ENCODE assay signal across 1 cellular context in the genomic region with DNA sequence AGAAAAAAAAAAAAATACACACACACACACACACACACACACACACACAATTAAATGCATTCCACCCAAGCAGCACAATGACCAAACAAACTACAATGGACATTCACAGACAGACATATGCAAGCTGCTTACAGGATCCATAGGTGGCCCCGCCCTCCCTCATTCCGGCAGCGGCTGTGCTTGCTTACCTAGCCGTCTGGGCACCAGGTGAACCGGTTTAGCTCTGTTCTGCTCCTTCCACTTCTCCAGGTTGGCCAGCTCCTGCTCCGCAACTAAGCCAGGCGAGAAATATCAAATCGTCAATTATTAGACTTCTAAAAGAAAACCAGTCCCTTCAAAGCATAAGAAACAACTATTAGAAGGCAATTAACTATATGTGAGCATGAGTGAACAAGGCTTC.
TF ChIP-seq lines count a peak whose summit lies in the region.

No MANE protein-coding gene starts in this region.

TF ChIP-seq in WTC11, 78 proteins besides CTCF, POLR2A, EP300 and RAD21 (continued from another document):
- TF ChIP-seq, protein P1, sequence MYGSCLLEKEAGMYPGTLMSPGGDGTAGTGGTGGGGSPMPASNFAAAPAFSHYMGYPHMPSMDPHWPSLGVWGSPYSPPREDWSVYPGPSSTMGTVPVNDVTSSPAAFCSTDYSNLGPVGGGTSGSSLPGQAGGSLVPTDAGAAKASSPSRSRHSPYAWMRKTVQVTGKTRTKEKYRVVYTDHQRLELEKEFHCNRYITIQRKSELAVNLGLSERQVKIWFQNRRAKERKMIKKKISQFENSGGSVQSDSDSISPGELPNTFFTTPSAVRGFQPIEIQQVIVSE (CRISPR knock-in tag; IDR thresholded peaks at IDR 0.05; ENCODE audit: borderline replicate concordance), result no peak
- TF ChIP-seq, protein P2, sequence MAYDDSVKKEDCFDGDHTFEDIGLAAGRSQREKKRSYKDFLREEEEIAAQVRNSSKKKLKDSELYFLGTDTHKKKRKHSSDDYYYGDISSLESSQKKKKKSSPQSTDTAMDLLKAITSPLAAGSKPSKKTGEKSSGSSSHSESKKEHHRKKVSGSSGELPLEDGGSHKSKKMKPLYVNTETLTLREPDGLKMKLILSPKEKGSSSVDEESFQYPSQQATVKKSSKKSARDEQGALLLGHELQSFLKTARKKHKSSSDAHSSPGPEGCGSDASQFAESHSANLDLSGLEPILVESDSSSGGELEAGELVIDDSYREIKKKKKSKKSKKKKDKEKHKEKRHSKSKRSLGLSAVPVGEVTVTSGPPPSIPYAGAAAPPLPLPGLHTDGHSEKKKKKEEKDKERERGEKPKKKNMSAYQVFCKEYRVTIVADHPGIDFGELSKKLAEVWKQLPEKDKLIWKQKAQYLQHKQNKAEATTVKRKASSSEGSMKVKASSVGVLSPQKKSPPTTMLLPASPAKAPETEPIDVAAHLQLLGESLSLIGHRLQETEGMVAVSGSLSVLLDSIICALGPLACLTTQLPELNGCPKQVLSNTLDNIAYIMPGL (CRISPR knock-in tag; IDR thresholded peaks at IDR 0.05), result no peak
- TF ChIP-seq, protein P3, sequence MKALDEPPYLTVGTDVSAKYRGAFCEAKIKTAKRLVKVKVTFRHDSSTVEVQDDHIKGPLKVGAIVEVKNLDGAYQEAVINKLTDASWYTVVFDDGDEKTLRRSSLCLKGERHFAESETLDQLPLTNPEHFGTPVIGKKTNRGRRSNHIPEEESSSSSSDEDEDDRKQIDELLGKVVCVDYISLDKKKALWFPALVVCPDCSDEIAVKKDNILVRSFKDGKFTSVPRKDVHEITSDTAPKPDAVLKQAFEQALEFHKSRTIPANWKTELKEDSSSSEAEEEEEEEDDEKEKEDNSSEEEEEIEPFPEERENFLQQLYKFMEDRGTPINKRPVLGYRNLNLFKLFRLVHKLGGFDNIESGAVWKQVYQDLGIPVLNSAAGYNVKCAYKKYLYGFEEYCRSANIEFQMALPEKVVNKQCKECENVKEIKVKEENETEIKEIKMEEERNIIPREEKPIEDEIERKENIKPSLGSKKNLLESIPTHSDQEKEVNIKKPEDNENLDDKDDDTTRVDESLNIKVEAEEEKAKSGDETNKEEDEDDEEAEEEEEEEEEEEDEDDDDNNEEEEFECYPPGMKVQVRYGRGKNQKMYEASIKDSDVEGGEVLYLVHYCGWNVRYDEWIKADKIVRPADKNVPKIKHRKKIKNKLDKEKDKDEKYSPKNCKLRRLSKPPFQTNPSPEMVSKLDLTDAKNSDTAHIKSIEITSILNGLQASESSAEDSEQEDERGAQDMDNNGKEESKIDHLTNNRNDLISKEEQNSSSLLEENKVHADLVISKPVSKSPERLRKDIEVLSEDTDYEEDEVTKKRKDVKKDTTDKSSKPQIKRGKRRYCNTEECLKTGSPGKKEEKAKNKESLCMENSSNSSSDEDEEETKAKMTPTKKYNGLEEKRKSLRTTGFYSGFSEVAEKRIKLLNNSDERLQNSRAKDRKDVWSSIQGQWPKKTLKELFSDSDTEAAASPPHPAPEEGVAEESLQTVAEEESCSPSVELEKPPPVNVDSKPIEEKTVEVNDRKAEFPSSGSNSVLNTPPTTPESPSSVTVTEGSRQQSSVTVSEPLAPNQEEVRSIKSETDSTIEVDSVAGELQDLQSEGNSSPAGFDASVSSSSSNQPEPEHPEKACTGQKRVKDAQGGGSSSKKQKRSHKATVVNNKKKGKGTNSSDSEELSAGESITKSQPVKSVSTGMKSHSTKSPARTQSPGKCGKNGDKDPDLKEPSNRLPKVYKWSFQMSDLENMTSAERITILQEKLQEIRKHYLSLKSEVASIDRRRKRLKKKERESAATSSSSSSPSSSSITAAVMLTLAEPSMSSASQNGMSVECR (CRISPR knock-in tag; IDR thresholded peaks at IDR 0.05; ENCODE audit: borderline replicate concordance), result no peak
- TF ChIP-seq, protein P4, sequence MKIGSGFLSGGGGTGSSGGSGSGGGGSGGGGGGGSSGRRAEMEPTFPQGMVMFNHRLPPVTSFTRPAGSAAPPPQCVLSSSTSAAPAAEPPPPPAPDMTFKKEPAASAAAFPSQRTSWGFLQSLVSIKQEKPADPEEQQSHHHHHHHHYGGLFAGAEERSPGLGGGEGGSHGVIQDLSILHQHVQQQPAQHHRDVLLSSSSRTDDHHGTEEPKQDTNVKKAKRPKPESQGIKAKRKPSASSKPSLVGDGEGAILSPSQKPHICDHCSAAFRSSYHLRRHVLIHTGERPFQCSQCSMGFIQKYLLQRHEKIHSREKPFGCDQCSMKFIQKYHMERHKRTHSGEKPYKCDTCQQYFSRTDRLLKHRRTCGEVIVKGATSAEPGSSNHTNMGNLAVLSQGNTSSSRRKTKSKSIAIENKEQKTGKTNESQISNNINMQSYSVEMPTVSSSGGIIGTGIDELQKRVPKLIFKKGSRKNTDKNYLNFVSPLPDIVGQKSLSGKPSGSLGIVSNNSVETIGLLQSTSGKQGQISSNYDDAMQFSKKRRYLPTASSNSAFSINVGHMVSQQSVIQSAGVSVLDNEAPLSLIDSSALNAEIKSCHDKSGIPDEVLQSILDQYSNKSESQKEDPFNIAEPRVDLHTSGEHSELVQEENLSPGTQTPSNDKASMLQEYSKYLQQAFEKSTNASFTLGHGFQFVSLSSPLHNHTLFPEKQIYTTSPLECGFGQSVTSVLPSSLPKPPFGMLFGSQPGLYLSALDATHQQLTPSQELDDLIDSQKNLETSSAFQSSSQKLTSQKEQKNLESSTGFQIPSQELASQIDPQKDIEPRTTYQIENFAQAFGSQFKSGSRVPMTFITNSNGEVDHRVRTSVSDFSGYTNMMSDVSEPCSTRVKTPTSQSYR (CRISPR knock-in tag; IDR thresholded peaks at IDR 0.05), result no peak
- TF ChIP-seq FOXK1 (CRISPR knock-in tag; IDR thresholded peaks at IDR 0.05), result no peak
TF ChIP-seq in WTC11: peak in this region for 0.
